ENCODE assay signal across 12 cellular contexts in genomic region chr3:23836536-23837230, GRCh38. TPM values are rescaled to one million over a fixed set of nuclear protein-coding genes. Genes with fewer than 3 reads are reported as not detected.
A peak's percentile ranks its signal among the peaks of the same experiment; 100 is the strongest.
DNase-seq lines count a peak whose midpoint lies in the region; ATAC-seq and TF ChIP-seq lines count a peak whose summit lies in the region.
"Had no signal": no experiment of that assay in that cellular context is flagged by ENCODE, and none has a peak within 500 bp of the region (broad histone marks: within the 10 kb centered on the region; RNA-seq: fewer than 3 reads in every experiment).

No MANE protein-coding gene starts in this region.

- no peaks in the 10 kb centered on the region for H3K9me3 Mint-ChIP-seq in CD14-positive monocyte

- H3K4me3 Mint-ChIP-seq in CD14-positive monocyte = no peak overlapping the region

- no peak for TF ChIP-seq POLR2A in sigmoid colon (IDR thresholded peaks at IDR 0.05)

- peak; percentile 40 for ATAC-seq in GM21717 (IDR thresholded peaks at IDR 0.05; ENCODE audit: unreplicated experiment)
- peak; percentile 31 for ATAC-seq in left lung
- no peak for ATAC-seq in GM18861 (IDR thresholded peaks at IDR 0.05; ENCODE audit: unreplicated experiment)

- DNase-seq in CD14-positive monocyte (ENCODE audit: low spot score) (no peak), SK-N-DZ (ENCODE audit: low spot score) (peak; percentile 54), left lung (no peak), NCI-H187 (lab: John Stamatoyannopoulos, UW) (no peak), NCI-H1436 (lab: John Stamatoyannopoulos, UW) (no peak), sigmoid colon (no peak)
- DNase-seq: colonic mucosa, IMR-90, stomach, T-helper 9 cell had no signal

- peak overlapping the region in 4 of 7 donors; percentile 0 to 81 (median 28) for H3K27ac Mint-ChIP-seq in CD14-positive monocyte

- 24 to 32% methylated on average over 1 of the region's 1 CpG for WGBS in sigmoid colon, 2 donors

- H3K36me3 ChIP-seq in left lung = no peaks in the 10 kb centered on the region
- no peaks in the 10 kb centered on the region for H3K36me3 ChIP-seq in sigmoid colon
- H3K36me3 ChIP-seq: colonic mucosa, stomach had no signal

- TF ChIP-seq CTCF in CD14-positive monocyte (IDR thresholded peaks at IDR 0.05) (no peak), left lung (IDR thresholded peaks at IDR 0.05) (no peak), sigmoid colon (IDR thresholded peaks at IDR 0.05) (no peak)

- peaks cover 0 to 1% (median 0%) of the 10 kb centered on the region in 3 donors for H3K27me3 Mint-ChIP-seq in CD14-positive monocyte (ENCODE audit: low read depth in 3 of 3)

- H3K9me3 ChIP-seq in left lung = no peaks in the 10 kb centered on the region
- no peaks in the 10 kb centered on the region for H3K9me3 ChIP-seq in sigmoid colon
- H3K9me3 ChIP-seq: colonic mucosa, stomach had no signal

- H3K27me3 ChIP-seq in left lung (no peaks in the 10 kb centered on the region), sigmoid colon (no peaks in the 10 kb centered on the region)
- H3K27me3 ChIP-seq: colonic mucosa, stomach had no signal

- H3K4me1 Mint-ChIP-seq in CD14-positive monocyte = peaks cover 22% of the 10 kb centered on the region

- no peak overlapping the region for H3K4me3 ChIP-seq in left lung
- no peak overlapping the region for H3K4me3 ChIP-seq in sigmoid colon
- H3K4me3 ChIP-seq: colonic mucosa, stomach had no signal

- H3K27ac ChIP-seq in left lung (peak overlapping the region in 1 of 2 donors; percentile 3), sigmoid colon (no peak overlapping the region)
- H3K27ac ChIP-seq: colonic mucosa, stomach had no signal

- no peak for TF ChIP-seq EP300 in sigmoid colon (IDR thresholded peaks at IDR 0.05)

- H3K36me3 Mint-ChIP-seq in CD14-positive monocyte = peaks cover 8% of the 10 kb centered on the region in 2 donors

- H3K4me1 ChIP-seq in left lung (peaks cover 16 to 48% of the 10 kb centered on the region in 2 donors), sigmoid colon (peaks cover 0 to 43% (median 34%) of the 10 kb centered on the region in 4 donors)
- H3K4me1 ChIP-seq: colonic mucosa had no signal

- intact Hi-C loops in CD14-positive monocyte (cut with micrococcal nuclease) = no loop called here
- intact Hi-C loops in left lung (cut with DNase I) = no loop called here
- intact Hi-C loops in sigmoid colon (cut with DNase I) = no loop called here

RNA-seq across cellular contexts. Expression of gene UBE2E1, which starts 30.9 kb away (rescaled TPM):
- polyA plus RNA-seq in CD14-positive monocyte = 10 to 100 TPM; 31.3 to 34.6 TPM
- 161 and 178 TPM in 2 replicates for polyA plus RNA-seq in SK-N-DZ (2014; cell fraction: cytosol; rRNA removed)
- 128 and 165 TPM in 2 replicates for polyA plus RNA-seq in SK-N-DZ (2014; cell fraction: nucleus; rRNA removed)
- 10 to 100 TPM; 89.1 to 96.9 TPM for total RNA-seq in left lung
- total RNA-seq in sigmoid colon = 100 to 1,000 TPM in 2 of 4 donors, 10 to 100 TPM in 2; 61.4 to 145 (median 104) TPM
- polyA plus RNA-seq in sigmoid colon = 100 to 1,000 TPM in 1 of 3 donors, 10 to 100 TPM in 2; 78.7 to 108 (median 95.3) TPM
